Comparison of ENCODE assay signal across 14 cellular contexts in genomic region chr11:72828692-72829101, GRCh38. TPM values are rescaled to one million over a fixed set of nuclear protein-coding genes. Genes with fewer than 3 reads are reported as not detected.
DNase-seq lines count a peak whose midpoint lies in the region; ATAC-seq and TF ChIP-seq lines count a peak whose summit lies in the region.
"Had no signal": no experiment of that assay in that cellular context is flagged by ENCODE, and none has a peak within 500 bp of the region (broad histone marks: within the 10 kb centered on the region; RNA-seq: fewer than 3 reads in every experiment).

No MANE protein-coding gene starts in this region.

- peak overlapping the region; percentile 38 for H3K27ac Mint-ChIP-seq in activated naive CD8-positive, alpha-beta T cell treated with anti-CD3 and anti-CD28 coated beads, Interleukin-2, amount 10 ng/mL, durations not matched to agents 7 days and 5 days
- no peak overlapping the region for H3K27ac Mint-ChIP-seq in activated naive CD8-positive, alpha-beta T cell treated with anti-CD3 and anti-CD28 coated beads for 36 hours
- H3K27ac Mint-ChIP-seq in activated B cell treated with CpG ODN at 0.5 μM for 24 hours (peak overlapping the region; percentile 73), naive B cell (peak overlapping the region in 5 of 6 donors; percentile 76 to 92 (median 90))
- H3K27ac Mint-ChIP-seq: endodermal cell, mesothelial cell of epicardium had no signal

- ATAC-seq in activated naive CD8-positive, alpha-beta T cell treated with anti-CD3 and anti-CD28 coated beads, Interleukin-2, amount 10 ng/mL, durations not matched to agents 7 days and 5 days (ENCODE audit: low read depth) = no peak
- ATAC-seq in activated B cell treated with CpG ODN at 0.5 μM for 24 hours (ENCODE audit: low read depth) (no peak), naive B cell (ENCODE audit: low read depth in 2 of 2) (no peak), GM21529 (IDR thresholded peaks at IDR 0.05; ENCODE audit: unreplicated experiment) (no peak)
- ATAC-seq: foreskin keratinocyte, pancreas had no signal

- POLR2A ChIA-PET in activated naive CD8-positive, alpha-beta T cell treated with anti-CD3 and anti-CD28 coated beads, Interleukin-2, amount 10 ng/mL, durations not matched to agents 7 days and 5 days (lab: Charles Lee) = interaction anchor here (0.8 kb wide), 1 partner anchor 16 kb away, joined by 3 read pairs; no protein-coding TSS in a partner anchor
- POLR2A ChIA-PET in activated B cell treated with CpG ODN at 0.5 μM for 24 hours (lab: Charles Lee) = interaction anchor here (0.6 to 1.7 kb wide), 4 partner anchors 13 to 476 kb away, joined by 3 to 8 read pairs (median 4); no protein-coding TSS in a partner anchor

- intact Hi-C loops in activated B cell treated with CpG ODN at 0.5 μM for 24 hours (cut with micrococcal nuclease) = loop anchor here (10.0 kb wide), 1 partner anchor 556 kb away; no protein-coding TSS in a partner anchor

- DNase-seq in activated naive CD8-positive, alpha-beta T cell treated with anti-CD3 and anti-CD28 coated beads, Interleukin-2, amount 10 ng/mL, durations not matched to agents 7 days and 5 days = no peak
- no peak for DNase-seq in activated naive CD8-positive, alpha-beta T cell treated with anti-CD3 and anti-CD28 coated beads for 36 hours
- no peak for DNase-seq in activated B cell treated with CpG ODN at 0.5 μM for 24 hours
- no peak for DNase-seq in naive B cell
- DNase-seq in NCI-H146 (lab: John Stamatoyannopoulos, UW) = no peak
- DNase-seq in T-helper 2 cell = no peak
- DNase-seq in HuH-7 (ENCODE audit: low spot score) = no peak
- DNase-seq: foreskin keratinocyte, NCI-H226 had no signal

- no peak overlapping the region for H3K4me3 Mint-ChIP-seq in activated naive CD8-positive, alpha-beta T cell treated with anti-CD3 and anti-CD28 coated beads, Interleukin-2, amount 10 ng/mL, durations not matched to agents 7 days and 5 days
- H3K4me3 Mint-ChIP-seq in activated naive CD8-positive, alpha-beta T cell treated with anti-CD3 and anti-CD28 coated beads for 36 hours = no peak overlapping the region
- H3K4me3 Mint-ChIP-seq in activated B cell treated with CpG ODN at 0.5 μM for 24 hours (no peak overlapping the region), naive B cell (peak overlapping the region in 1 of 8 donors; percentile 39)
- H3K4me3 Mint-ChIP-seq: activated T-helper 17 cell treated with anti-CD3 and anti-CD28 coated beads, Interleukin-2, amount 50 U/mL, for 72 hours; endodermal cell; mesothelial cell of epicardium had no signal

- no peak for TF ChIP-seq CTCF in activated B cell treated with CpG ODN at 0.5 μM for 24 hours (IDR thresholded peaks at IDR 0.05)

- H3K9me3 Mint-ChIP-seq in activated naive CD8-positive, alpha-beta T cell treated with anti-CD3 and anti-CD28 coated beads, Interleukin-2, amount 10 ng/mL, durations not matched to agents 7 days and 5 days = no peaks in the 10 kb centered on the region
- no peaks in the 10 kb centered on the region for H3K9me3 Mint-ChIP-seq in activated naive CD8-positive, alpha-beta T cell treated with anti-CD3 and anti-CD28 coated beads for 36 hours
- H3K9me3 Mint-ChIP-seq in activated B cell treated with CpG ODN at 0.5 μM for 24 hours (no peaks in the 10 kb centered on the region), naive B cell (no peaks in the 10 kb centered on the region)
- H3K9me3 Mint-ChIP-seq: activated T-helper 17 cell treated with anti-CD3 and anti-CD28 coated beads, Interleukin-2, amount 50 U/mL, for 72 hours; endodermal cell; mesothelial cell of epicardium had no signal

- H3K27me3 Mint-ChIP-seq in activated naive CD8-positive, alpha-beta T cell treated with anti-CD3 and anti-CD28 coated beads, Interleukin-2, amount 10 ng/mL, durations not matched to agents 7 days and 5 days = no peaks in the 10 kb centered on the region
- H3K27me3 Mint-ChIP-seq in activated naive CD8-positive, alpha-beta T cell treated with anti-CD3 and anti-CD28 coated beads for 36 hours = no peaks in the 10 kb centered on the region
- no peaks in the 10 kb centered on the region for H3K27me3 Mint-ChIP-seq in activated B cell treated with CpG ODN at 0.5 μM for 24 hours
- no peaks in the 10 kb centered on the region for H3K27me3 Mint-ChIP-seq in naive B cell
- H3K27me3 Mint-ChIP-seq: activated T-helper 17 cell treated with anti-CD3 and anti-CD28 coated beads, Interleukin-2, amount 50 U/mL, for 72 hours had no signal

- H3K36me3 Mint-ChIP-seq in activated naive CD8-positive, alpha-beta T cell treated with anti-CD3 and anti-CD28 coated beads, Interleukin-2, amount 10 ng/mL, durations not matched to agents 7 days and 5 days = peaks cover 16% of the 10 kb centered on the region
- peaks cover 2% of the 10 kb centered on the region for H3K36me3 Mint-ChIP-seq in activated naive CD8-positive, alpha-beta T cell treated with anti-CD3 and anti-CD28 coated beads for 36 hours
- peaks cover 59% of the 10 kb centered on the region for H3K36me3 Mint-ChIP-seq in activated B cell treated with CpG ODN at 0.5 μM for 24 hours (ENCODE audit: low read depth)
- H3K36me3 Mint-ChIP-seq in naive B cell = peaks cover 0 to 5% of the 10 kb centered on the region in 2 donors
- H3K36me3 Mint-ChIP-seq: mesothelial cell of epicardium had no signal

- H3K4me1 Mint-ChIP-seq in activated naive CD8-positive, alpha-beta T cell treated with anti-CD3 and anti-CD28 coated beads, Interleukin-2, amount 10 ng/mL, durations not matched to agents 7 days and 5 days = peaks cover 12% of the 10 kb centered on the region
- H3K4me1 Mint-ChIP-seq in activated naive CD8-positive, alpha-beta T cell treated with anti-CD3 and anti-CD28 coated beads for 36 hours = peaks cover 2% of the 10 kb centered on the region
- H3K4me1 Mint-ChIP-seq in activated B cell treated with CpG ODN at 0.5 μM for 24 hours (peaks cover 32% of the 10 kb centered on the region), naive B cell (peaks cover 44 to 57% (median 51%) of the 10 kb centered on the region in 3 donors)

- CTCF ChIA-PET in activated B cell treated with CpG ODN at 0.5 μM for 24 hours (lab: Charles Lee) = interaction anchor here (1.2 to 5.9 kb wide), 2 partner anchors 103 to 349 kb away, joined by 3 to 75 read pairs; no protein-coding TSS in a partner anchor

RNA-seq across cellular contexts. Expression of gene ATG16L2, which starts 14.5 kb away (rescaled TPM):
- 100 to 1,000 TPM; 159 to 163 TPM for total RNA-seq in activated naive CD8-positive, alpha-beta T cell treated with anti-CD3 and anti-CD28 coated beads, Interleukin-2, amount 10 ng/mL, durations not matched to agents 7 days and 5 days
- 10 to 100 TPM; 41.2 to 45.7 TPM for total RNA-seq in activated naive CD8-positive, alpha-beta T cell treated with anti-CD3 and anti-CD28 coated beads for 36 hours
- total RNA-seq in activated B cell treated with CpG ODN at 0.5 μM for 24 hours = 73.5 and 96.7 TPM in 2 replicates
- 10 to 100 TPM; 19.1 to 35.5 (median 21.3) TPM for polyA plus RNA-seq in naive B cell (ENCODE audit: low read depth in 6 of 6)

RNA-seq across cellular contexts. Expression of gene STARD10, which starts 34.9 kb away (rescaled TPM):
- 1 to 10 TPM; 7.8 to 8.0 TPM for total RNA-seq in activated naive CD8-positive, alpha-beta T cell treated with anti-CD3 and anti-CD28 coated beads, Interleukin-2, amount 10 ng/mL, durations not matched to agents 7 days and 5 days
- total RNA-seq in activated naive CD8-positive, alpha-beta T cell treated with anti-CD3 and anti-CD28 coated beads for 36 hours = 1 to 10 TPM; 6.2 to 6.4 TPM
- 42.6 and 46.8 TPM in 2 replicates for total RNA-seq in activated B cell treated with CpG ODN at 0.5 μM for 24 hours
- 10 to 100 TPM; 24.3 to 39.2 (median 30.7) TPM for polyA plus RNA-seq in naive B cell (ENCODE audit: low read depth in 6 of 6)
